7 cellular contexts compared by ENCODE assay signal in the genomic region with DNA sequence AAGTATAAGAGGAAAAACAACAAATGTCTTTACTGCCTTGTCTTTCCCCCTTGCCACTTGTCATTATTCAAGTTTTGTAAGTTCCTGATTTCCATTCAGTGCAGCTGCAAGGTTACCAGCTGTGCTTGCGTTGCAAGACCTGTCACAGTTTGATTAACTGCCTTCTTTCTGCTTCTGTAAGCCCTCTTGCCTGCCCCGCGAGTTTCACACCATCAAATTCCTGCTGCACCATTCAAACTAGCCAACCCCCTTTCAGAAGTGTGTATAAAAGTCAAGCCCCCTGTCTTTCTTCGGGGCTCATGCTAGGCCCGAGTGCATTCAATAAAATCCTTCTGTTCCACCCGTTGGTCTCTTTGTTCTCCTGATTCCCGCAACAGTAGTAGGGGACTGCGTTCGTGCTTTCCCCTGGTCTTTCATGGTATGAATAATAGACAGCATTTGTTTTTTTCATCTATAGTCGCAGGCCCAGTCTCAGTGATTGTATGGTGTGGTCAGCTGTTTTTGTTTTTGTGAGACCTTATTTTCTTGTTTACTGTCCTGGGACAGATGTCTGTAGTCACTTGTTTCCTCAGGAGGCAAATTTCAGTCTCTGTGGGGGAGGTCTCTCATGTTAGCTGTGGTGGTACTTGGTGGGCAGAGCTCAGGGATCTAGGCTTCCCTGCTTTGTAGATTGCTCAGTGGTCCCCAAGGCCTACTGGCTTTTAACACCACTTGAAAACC.
A peak's percentile ranks its signal among the peaks of the same experiment; 100 is the strongest.
DNase-seq lines count a peak whose midpoint lies in the region; ATAC-seq, FAIRE-seq and TF ChIP-seq lines count a peak whose summit lies in the region.
"Not testable (repeated sequence)": the region's sequence is repeated elsewhere in the genome, so short reads cannot be mapped to it uniquely, and the experiment has no call there.

No MANE protein-coding gene starts in this region.

- DNase-seq in Jurkat, Clone E6-1 (ENCODE audit: low read depth, low spot score) = peak; percentile 24
- DNase-seq in Peyer's patch = peak in 1 of 3 donors; percentile 49
- DNase-seq in activated CD8-positive, alpha-beta memory T cell treated with anti-CD3 and anti-CD28 coated beads, Interleukin-2, amount 10 ng/mL, durations not matched to agents 7 days and 5 days; chondrocyte (ENCODE audit: low spot score); kidney; sciatic nerve (ENCODE audit: low spot score): not testable (repeated sequence)

- not testable (repeated sequence) for H3K27me3 Mint-ChIP-seq in activated CD8-positive, alpha-beta memory T cell treated with anti-CD3 and anti-CD28 coated beads, Interleukin-2, amount 10 ng/mL, durations not matched to agents 7 days and 5 days; chondrocyte (ENCODE audit: low read depth)

- peak overlapping the region in 1 of 2 donors; percentile 41 for H3K9ac ChIP-seq in kidney (ENCODE audit: low read length in 2 of 2)

- TF ChIP-seq POLR2A in Peyer's patch (IDR thresholded peaks at IDR 0.05) = not testable (repeated sequence)

- intact Hi-C loops in kidney (cut with DNase I); sciatic nerve (cut with DNase I): not testable (repeated sequence)

- not testable (repeated sequence) for H3K4me3 ChIP-seq in Jurkat, Clone E6-1 (ENCODE audit: low read length); Peyer's patch
- H3K4me3 ChIP-seq in kidney (ENCODE audit: low read length in 2 of 2) = peak overlapping the region in 1 of 2 donors; percentile 50

- H3K9me3 Mint-ChIP-seq in activated CD8-positive, alpha-beta memory T cell treated with anti-CD3 and anti-CD28 coated beads, Interleukin-2, amount 10 ng/mL, durations not matched to agents 7 days and 5 days (ENCODE audit: low read depth); chondrocyte (ENCODE audit: low read depth): not testable (repeated sequence)

- peak overlapping the region; percentile 100 for H3K27ac Mint-ChIP-seq in activated CD8-positive, alpha-beta memory T cell treated with anti-CD3 and anti-CD28 coated beads, Interleukin-2, amount 10 ng/mL, durations not matched to agents 7 days and 5 days
- H3K27ac Mint-ChIP-seq in chondrocyte (ENCODE audit: unreplicated experiment) = peak overlapping the region; percentile 100

- peak; percentile 44 for ATAC-seq in GM18520 (IDR thresholded peaks at IDR 0.05; ENCODE audit: unreplicated experiment)
- ATAC-seq in activated CD8-positive, alpha-beta memory T cell treated with anti-CD3 and anti-CD28 coated beads, Interleukin-2, amount 10 ng/mL, durations not matched to agents 7 days and 5 days = not testable (repeated sequence)
- peak; percentile 46 for ATAC-seq in sciatic nerve

- peak overlapping the region; percentile 33 for H3K4me3 Mint-ChIP-seq in activated CD8-positive, alpha-beta memory T cell treated with anti-CD3 and anti-CD28 coated beads, Interleukin-2, amount 10 ng/mL, durations not matched to agents 7 days and 5 days
- H3K4me3 Mint-ChIP-seq in chondrocyte (ENCODE audit: unreplicated experiment) = peak overlapping the region; percentile 89

- peak overlapping the region; percentile 86 to 97 (median 93) for H3K27ac ChIP-seq in Peyer's patch
- H3K27ac ChIP-seq in kidney (ENCODE audit: low read depth in 2 of 2, low read length in 2 of 2) = peak overlapping the region; percentile 79 to 87

- H3K36me3 Mint-ChIP-seq in activated CD8-positive, alpha-beta memory T cell treated with anti-CD3 and anti-CD28 coated beads, Interleukin-2, amount 10 ng/mL, durations not matched to agents 7 days and 5 days; chondrocyte (ENCODE audit: low read depth): not testable (repeated sequence)

- not testable (repeated sequence) for FAIRE-seq in kidney (lab: Jason Lieb, UNC)

- peaks cover 11% of the 10 kb centered on the region for H3K4me1 Mint-ChIP-seq in activated CD8-positive, alpha-beta memory T cell treated with anti-CD3 and anti-CD28 coated beads, Interleukin-2, amount 10 ng/mL, durations not matched to agents 7 days and 5 days
- not testable (repeated sequence) for H3K4me1 Mint-ChIP-seq in chondrocyte (ENCODE audit: low read depth)

- not testable (repeated sequence) for TF ChIP-seq CTCF in Peyer's patch (IDR thresholded peaks at IDR 0.05); chondrocyte (IDR thresholded peaks at IDR 0.05); kidney (IDR thresholded peaks at IDR 0.05; ENCODE audit: borderline replicate concordance, extremely low read depth, insufficient read depth)

- H3K4me1 ChIP-seq in Peyer's patch; kidney (ENCODE audit: control insufficient read depth in 1 of 2, insufficient read depth in 1 of 2, low read depth in 1 of 2, low read length in 2 of 2): not testable (repeated sequence)

- not testable (repeated sequence) for H3K9me3 ChIP-seq in Peyer's patch; kidney (ENCODE audit: control insufficient read depth in 1 of 2, low read length in 2 of 2)

- not testable (repeated sequence) for H3K36me3 ChIP-seq in Peyer's patch; kidney (ENCODE audit: control insufficient read depth in 1 of 2, insufficient read depth in 2 of 2, low read length in 2 of 2)

- CTCF ChIA-PET in activated CD8-positive, alpha-beta memory T cell treated with anti-CD3 and anti-CD28 coated beads, Interleukin-2, amount 10 ng/mL, durations not matched to agents 7 days and 5 days (lab: Charles Lee) = interaction anchor here (1.0 kb wide), 1 partner anchor 11 kb away, joined by 4 read pairs; no protein-coding TSS in a partner anchor

- not testable (repeated sequence) for H3K27me3 ChIP-seq in Peyer's patch
